8 cellular contexts compared by ENCODE assay signal in genomic region chr7:127253289-127254162, GRCh38. TPM values are rescaled to one million over a fixed set of nuclear protein-coding genes. Genes with fewer than 3 reads are reported as not detected.
DNase-seq lines count a peak whose midpoint lies in the region; ATAC-seq and TF ChIP-seq lines count a peak whose summit lies in the region.

No MANE protein-coding gene starts in this region.

- H3K79me2 ChIP-seq in GM23248 (ENCODE audit: insufficient read depth) = no peaks in the 10 kb centered on the region

- TF ChIP-seq CTCF in adrenal gland (IDR thresholded peaks at IDR 0.05) (peak; percentile 59 to 91 (median 74)), heart right ventricle (IDR thresholded peaks at IDR 0.05) (peak; percentile 82 to 96 (median 93)), uterus (IDR thresholded peaks at IDR 0.05) (peak; percentile 67 to 91 (median 78))

- intact Hi-C loops in adrenal gland (cut with DNase I) = loop anchor here in 1 of 2 donors (10.0 kb wide), 1 partner anchor 449 kb away; no protein-coding TSS in a partner anchor
- intact Hi-C loops in heart right ventricle (cut with DNase I) = loop anchor here in 5 of 10 donors (5.0 to 10.0 kb wide), 4 partner anchors 149 to 449 kb away; no protein-coding TSS in a partner anchor
- intact Hi-C loops in uterus (cut with DNase I; ENCODE audit: low total_unique reads) = no loop called here

- no peaks in the 10 kb centered on the region for H3K9me2 ChIP-seq in GM23248 (ENCODE audit: insufficient read depth)

- H3F3A ChIP-seq in GM23248 (ENCODE audit: insufficient read depth) = no peaks in the 10 kb centered on the region

- H3K9me3 ChIP-seq in GM23248 (ENCODE audit: low read depth) = no peaks in the 10 kb centered on the region
- no peaks in the 10 kb centered on the region for H3K9me3 ChIP-seq in adrenal gland (replicated peaks in 1 of 3)
- H3K9me3 ChIP-seq in heart right ventricle = no peaks in the 10 kb centered on the region
- no peaks in the 10 kb centered on the region for H3K9me3 ChIP-seq in uterus

- WGBS in GM23248 (ENCODE audit: low coverage in 1 of 2, low lambda C conversion rate in 2 of 2, missing lambda C conversion rate in 2 of 2), 2 experiments = 2 to 3% methylated on average over 74 to 83 of the region's 84 CpGs
- WGBS in adrenal gland, 4 donors = 1% methylated on average over 15 to 84 of the region's 84 CpGs
- WGBS in heart right ventricle, 2 donors = 0 to 1% methylated on average over 84 of the region's 84 CpGs

- H3K4me1 ChIP-seq in GM23248 (ENCODE audit: insufficient read depth) (no peaks in the 10 kb centered on the region), adrenal gland (replicated peaks in 1 of 2) (peaks cover 14 to 20% of the 10 kb centered on the region in 2 donors), heart right ventricle (peaks cover 10 to 29% (median 22%) of the 10 kb centered on the region in 9 donors), uterus (peaks cover 0 to 12% of the 10 kb centered on the region in 2 donors)

- H3K36me3 ChIP-seq in GM23248 (ENCODE audit: low read depth) = no peaks in the 10 kb centered on the region
- H3K36me3 ChIP-seq in adrenal gland (replicated peaks in 1 of 2) = no peaks in the 10 kb centered on the region
- no peaks in the 10 kb centered on the region for H3K36me3 ChIP-seq in heart right ventricle
- no peaks in the 10 kb centered on the region for H3K36me3 ChIP-seq in uterus

- in situ Hi-C loops in G401 (cut with HindIII; ENCODE audit: low sequenced_read_pairs) (no loop called here), GM23248 (cut with MboI) (no loop called here), SK-MEL-5 (cut with HindIII; ENCODE audit: low pct_unique_long_range_greater_than_20kb, low sequenced_read_pairs) (no loop called here)

- TF ChIP-seq POLR2A in adrenal gland (IDR thresholded peaks at IDR 0.05) (no peak), uterus (IDR thresholded peaks at IDR 0.05) (no peak)

- ATAC-seq in heart right ventricle = peak; percentile 80 to 93 (median 90)

- H3K4me3 ChIP-seq in GM23248 (peak overlapping the region; percentile 90), adrenal gland (peak overlapping the region in 2 of 4 donors; percentile 34 to 76), heart right ventricle (peak overlapping the region; percentile 37 to 76 (median 68)), uterus (peak overlapping the region; percentile 46 to 57)

- no peaks in the 10 kb centered on the region for H4K20me1 ChIP-seq in GM23248 (ENCODE audit: insufficient read depth)

- H3K27me3 ChIP-seq in GM23248 (replicated peaks; ENCODE audit: insufficient read depth) (peaks cover 41% of the 10 kb centered on the region), adrenal gland (peaks cover 33% of the 10 kb centered on the region), heart right ventricle (peaks cover 0 to 95% (median 90%) of the 10 kb centered on the region in 7 donors), uterus (peaks cover 3 to 7% of the 10 kb centered on the region in 2 donors)

- DNase-seq in G401 (ENCODE audit: low spot score) (peak; percentile 49), GM23248 (peak; percentile 83), Kasumi-1 (lab: John Stamatoyannopoulos, UW) (peak; percentile 39 to 51), SK-MEL-5 (ENCODE audit: low read depth, low spot score) (peak; percentile 65), adrenal gland (peak; percentile 49 to 78 (median 69)), heart right ventricle (peak; percentile 50 to 63), pons (ENCODE audit: low spot score) (peak; percentile 57), uterus (peak in 1 of 2 donors; percentile 54)

- H3K27ac ChIP-seq in GM23248 (no peak overlapping the region), adrenal gland (peak overlapping the region in 2 of 5 donors; percentile 46 to 61), heart right ventricle (no peak overlapping the region), uterus (peak overlapping the region; percentile 13)

- peak overlapping the region; percentile 96 for H2AFZ ChIP-seq in GM23248

- H3K9ac ChIP-seq in GM23248 = peak overlapping the region; percentile 42

- peak overlapping the region; percentile 94 for H3K4me2 ChIP-seq in GM23248 (ENCODE audit: unreplicated experiment)

RNA-seq across cellular contexts. Expression of gene GRM8, which starts 0.8 kb away (rescaled TPM):
- not detected in 2 replicates for total RNA-seq in G401 (2014; rRNA removed; shearing (Covaris generic))
- not detected in 2 replicates for total RNA-seq in GM23248 (2014; rRNA removed; shearing (Covaris generic))
- not detected in 2 replicates for polyA plus RNA-seq in GM23248 (2016; fragmentation: Nextera tagmentation; extraction: Ambion mirVana)
- total RNA-seq in SK-MEL-5 (2014; rRNA removed; shearing (Covaris generic)) = not detected in 2 replicates
- polyA plus RNA-seq in SK-MEL-5 (2015; cell fraction: cytosol; rRNA removed) = 0.01 and 0.13 TPM in 2 replicates
- polyA plus RNA-seq in SK-MEL-5 (2015; cell fraction: nucleus; rRNA removed) = not detected in 2 replicates
- 1 to 10 TPM in 2 of 8 donors, under 1 TPM in 1, not detected in 5; 0.34 to 2.5 (median 1.4) TPM for total RNA-seq in adrenal gland
- 1 to 10 TPM in 1 of 3 donors, under 1 TPM in 2; 0.10 to 1.0 (median 0.92) TPM for polyA plus RNA-seq in adrenal gland
- under 1 TPM in 5 of 10 donors, not detected in 5; 0.13 to 0.68 (median 0.34) TPM for total RNA-seq in heart right ventricle
- under 1 TPM; 0.16 to 0.37 TPM for polyA plus RNA-seq in heart right ventricle
- total RNA-seq in uterus = 1 to 10 TPM in 1 of 4 donors, not detected in 3; 3.9 TPM

Comparison
In these comparisons a context has a peak if more than half of its experiments do, and no peak if none do; other contexts are left out.
1. H3K27ac ChIP-seq: peak in uterus (2 of 2); none in GM23248 (single experiment) and heart right ventricle (0 of 10).
2. Peak in every context shown above with its lines, with median percentiles within 50 percentile points of each other: CTCF ChIP-seq.